ENCODE assay signal across 14 cellular contexts in genomic region chr1:232372431-232373225, GRCh38.
DNase-seq lines count a peak whose midpoint lies in the region; ATAC-seq and TF ChIP-seq lines count a peak whose summit lies in the region.
"Had no signal": no experiment of that assay in that cellular context is flagged by ENCODE, and none has a peak within 500 bp of the region (broad histone marks: within the 10 kb centered on the region; RNA-seq: fewer than 3 reads in every experiment).

No MANE protein-coding gene starts in this region.

- H3K27ac ChIP-seq in breast epithelium (no peak overlapping the region), right cardiac atrium (ENCODE audit: low read length) (no peak overlapping the region), Karpas-422 (ENCODE audit: low read length) (no peak overlapping the region)
- H3K27ac ChIP-seq: BLaER1 treated with 17β-estradiol and CSF1 and Interleukin-3, amounts not matched to agents 10 nM and 100 nM had no signal

- no peak overlapping the region for H3K4me2 ChIP-seq in Karpas-422 (ENCODE audit: low read depth, low read length, poor library complexity, severe bottlenecking)
- H3K4me2 ChIP-seq: BLaER1 treated with 17β-estradiol and CSF1 and Interleukin-3, amounts not matched to agents 10 nM and 100 nM had no signal

- no peak overlapping the region for H3K4me3 Mint-ChIP-seq in MCF 10A (ENCODE audit: unreplicated experiment)
- H3K4me3 Mint-ChIP-seq: CD4-positive, CD25-positive, alpha-beta regulatory T cell; H9 had no signal

- TF ChIP-seq POLR2A in breast epithelium (IDR thresholded peaks at IDR 0.05) = no peak

- no peaks in the 10 kb centered on the region for H3K36me3 Mint-ChIP-seq in MCF 10A (ENCODE audit: insufficient read depth, unreplicated experiment)
- H3K36me3 Mint-ChIP-seq: CD4-positive, CD25-positive, alpha-beta regulatory T cell had no signal

- no TSS peak for BruUV-seq in MCF 10A (replicated peaks; lab: Mats Ljungman, UMichigan)

- H3K9me3 ChIP-seq in breast epithelium = no peaks in the 10 kb centered on the region
- H3K9me3 ChIP-seq in right cardiac atrium (ENCODE audit: control insufficient read depth, low read length) = no peaks in the 10 kb centered on the region
- H3K9me3 ChIP-seq in Karpas-422 (ENCODE audit: low read length) = no peaks in the 10 kb centered on the region
- H3K9me3 ChIP-seq: BLaER1 treated with 17β-estradiol and CSF1 and Interleukin-3, amounts not matched to agents 10 nM and 100 nM had no signal

- intact Hi-C loops in MCF 10A (cut with micrococcal nuclease) (no loop called here), breast epithelium (cut with DNase I; ENCODE audit: low total_unique reads) (no loop called here), sciatic nerve (cut with DNase I) (no loop called here), right cardiac atrium (cut with DNase I) (no loop called here)

- H3K9ac ChIP-seq in Karpas-422 (ENCODE audit: low read length) = no peak overlapping the region
- H3K9ac ChIP-seq: BLaER1 treated with 17β-estradiol and CSF1 and Interleukin-3, amounts not matched to agents 10 nM and 100 nM had no signal

- no peaks in the 10 kb centered on the region for H3K9me3 Mint-ChIP-seq in MCF 10A (ENCODE audit: unreplicated experiment)

- no peak overlapping the region for H3K4me3 ChIP-seq in breast epithelium
- no peak overlapping the region for H3K4me3 ChIP-seq in right cardiac atrium (ENCODE audit: low read length)
- no peak overlapping the region for H3K4me3 ChIP-seq in Karpas-422 (ENCODE audit: low read length)
- H3K4me3 ChIP-seq: BLaER1 treated with 17β-estradiol and CSF1 and Interleukin-3, amounts not matched to agents 10 nM and 100 nM had no signal

- H3K36me3 ChIP-seq in breast epithelium (no peaks in the 10 kb centered on the region), Karpas-422 (ENCODE audit: insufficient read depth, low read length) (no peaks in the 10 kb centered on the region)
- H3K36me3 ChIP-seq: BLaER1 treated with 17β-estradiol and CSF1 and Interleukin-3, amounts not matched to agents 10 nM and 100 nM had no signal

- H3K27me3 ChIP-seq in breast epithelium = no peaks in the 10 kb centered on the region
- no peaks in the 10 kb centered on the region for H3K27me3 ChIP-seq in right cardiac atrium (ENCODE audit: control insufficient read depth, insufficient read depth)
- no peaks in the 10 kb centered on the region for H3K27me3 ChIP-seq in Karpas-422 (ENCODE audit: low read length)
- H3K27me3 ChIP-seq: BLaER1 treated with 17β-estradiol and CSF1 and Interleukin-3, amounts not matched to agents 10 nM and 100 nM had no signal

- no peaks in the 10 kb centered on the region for H3K4me1 ChIP-seq in breast epithelium
- peaks cover 4% of the 10 kb centered on the region for H3K4me1 ChIP-seq in right cardiac atrium (ENCODE audit: control insufficient read depth, insufficient read depth, low read length)
- no peaks in the 10 kb centered on the region for H3K4me1 ChIP-seq in Karpas-422 (ENCODE audit: low read length)

- H3K27ac Mint-ChIP-seq in MCF 10A (ENCODE audit: low read depth, unreplicated experiment) = peak overlapping the region; percentile 25
- H3K27ac Mint-ChIP-seq: CD4-positive, CD25-positive, alpha-beta regulatory T cell; H9 had no signal

- ATAC-seq in sciatic nerve (peak; percentile 28), right cardiac atrium (no peak)

- H3K79me2 ChIP-seq in Karpas-422 (ENCODE audit: low read length) = no peaks in the 10 kb centered on the region

- DNase-seq in MCF 10A (ENCODE audit: unreplicated experiment) (no peak), breast epithelium (ENCODE audit: low spot score in 2 of 2) (no peak), dermis microvascular lymphatic vessel endothelial cell (ENCODE audit: low read depth in 2 of 2) (peak; percentile 45 to 86), sciatic nerve (ENCODE audit: low spot score) (no peak), right cardiac atrium (no peak), Karpas-422 (no peak), NCI-H1436 (lab: John Stamatoyannopoulos, UW) (no peak)
- DNase-seq: ACHN; CD4-positive, CD25-positive, alpha-beta regulatory T cell; DMS53; GF-D8; GOT3; H9 had no signal

- WGBS in right cardiac atrium = 86% methylated on average over 24 of the region's 24 CpGs

- H3K9me2 ChIP-seq in Karpas-422 (replicated peaks; ENCODE audit: insufficient read depth, low read length) = no peaks in the 10 kb centered on the region

- CTCF ChIA-PET in MCF 10A (lab: Yijun Ruan, JAX) = interaction anchor here (0.6 kb wide), 1 partner anchor 283 kb away, joined by 3 read pairs; no protein-coding TSS in a partner anchor

- H3K27me3 Mint-ChIP-seq in MCF 10A (ENCODE audit: insufficient read depth, unreplicated experiment) = no peaks in the 10 kb centered on the region
- H3K27me3 Mint-ChIP-seq: CD4-positive, CD25-positive, alpha-beta regulatory T cell had no signal

- no peak overlapping the region for H2AFZ ChIP-seq in Karpas-422 (ENCODE audit: low read length)

- no peak for TF ChIP-seq CTCF in MCF 10A (IDR thresholded peaks at IDR 0.05; ENCODE audit: unreplicated experiment)
- no peak for TF ChIP-seq CTCF in breast epithelium (IDR thresholded peaks at IDR 0.05)

- peaks cover 14% of the 10 kb centered on the region for H3K4me1 Mint-ChIP-seq in MCF 10A (ENCODE audit: insufficient read depth, unreplicated experiment)
- H3K4me1 Mint-ChIP-seq: CD4-positive, CD25-positive, alpha-beta regulatory T cell had no signal

- POLR2A ChIA-PET in MCF 10A (lab: Yijun Ruan, JAX) = interaction anchor here (0.9 to 2.6 kb wide), 3 partner anchors 9 to 13 kb away, joined by 3 to 9 read pairs (median 5); no protein-coding TSS in a partner anchor

- no peaks in the 10 kb centered on the region for H4K20me1 ChIP-seq in Karpas-422 (ENCODE audit: insufficient read depth, low read depth, low read length)
- H4K20me1 ChIP-seq: BLaER1 treated with 17β-estradiol and CSF1 and Interleukin-3, amounts not matched to agents 10 nM and 100 nM had no signal

Comparison
In these comparisons a context has a peak if more than half of its experiments do, and no peak if none do; other contexts are left out.
1. DNase-seq: peak in dermis microvascular lymphatic vessel endothelial cell (2 of 2); none in MCF 10A (single experiment), breast epithelium (0 of 2), sciatic nerve (single experiment), right cardiac atrium (0 of 3), Karpas-422 (single experiment) and NCI-H1436 (single experiment).